In the genomic region with DNA sequence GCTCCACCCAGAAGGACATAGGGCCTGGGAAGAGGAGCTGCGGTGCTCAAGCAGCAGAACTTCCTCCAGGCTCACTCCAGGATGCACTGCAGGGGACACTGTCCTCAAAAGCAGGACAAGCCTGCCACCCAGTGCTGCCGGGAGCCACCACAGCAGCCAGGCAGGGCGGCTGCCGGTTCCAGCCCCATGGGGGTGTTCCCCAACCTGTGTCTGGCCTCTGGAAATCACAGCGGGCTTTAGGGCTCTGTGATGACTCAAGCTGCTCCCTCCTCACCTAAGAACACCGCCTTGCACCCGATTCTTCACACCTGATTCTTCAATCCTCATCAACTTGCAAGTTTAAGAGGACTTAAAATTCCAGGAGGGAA, we compare ENCODE assay signal across 8 cellular contexts.
A peak's percentile ranks its signal among the peaks of the same experiment; 100 is the strongest.
DNase-seq lines count a peak whose midpoint lies in the region; ATAC-seq and TF ChIP-seq lines count a peak whose summit lies in the region.

No MANE protein-coding gene starts in this region.

- no peak overlapping the region for H2AFZ ChIP-seq in neural cell (ENCODE audit: low read depth, low read length)

- no peak overlapping the region for H3K27ac ChIP-seq in neural cell (ENCODE audit: low read length)

- TF ChIP-seq RAD21 in neural cell (conservative IDR thresholded peaks at IDR 0.05), result peak; percentile 25

- TF ChIP-seq CTCF in LNCaP clone FGC (IDR thresholded peaks at IDR 0.05; ENCODE audit: control insufficient read depth, extremely low read depth, insufficient read depth) (peak; percentile 68), neural cell (IDR thresholded peaks at IDR 0.05; ENCODE audit: poor library complexity, severe bottlenecking) (no peak)

- H3K27me3 ChIP-seq in neural cell (ENCODE audit: insufficient read depth, low read depth, low read length), result peaks cover 4% of the 10 kb centered on the region

- no peaks in the 10 kb centered on the region for H3K9me2 ChIP-seq in neural cell (ENCODE audit: insufficient read depth, low read length)

- no peaks in the 10 kb centered on the region for H3K9me3 ChIP-seq in neural cell (ENCODE audit: low read length)

- H3K79me2 ChIP-seq in neural cell (replicated peaks; ENCODE audit: insufficient read depth, low read length), result no peaks in the 10 kb centered on the region

- H3K36me3 ChIP-seq in neural cell (ENCODE audit: insufficient read depth, low read length), result no peaks in the 10 kb centered on the region

- no peak overlapping the region for H3K4me2 ChIP-seq in neural cell (ENCODE audit: low read length)

- no peaks in the 10 kb centered on the region for H4K20me1 ChIP-seq in neural cell (ENCODE audit: insufficient read depth)

- ATAC-seq in HG03378 (IDR thresholded peaks at IDR 0.05; ENCODE audit: unreplicated experiment), result no peak

- H3K4me3 ChIP-seq in LNCaP clone FGC (ENCODE audit: low read depth, low read length), result no peak overlapping the region
- H3K4me3 ChIP-seq in neural cell (ENCODE audit: low read length), result no peak overlapping the region

- TF ChIP-seq EP300 in neural cell (conservative IDR thresholded peaks at IDR 0.05; ENCODE audit: poor library complexity, severe bottlenecking), result no peak

- H3K9ac ChIP-seq in neural cell (ENCODE audit: low read length), result no peak overlapping the region

- no peaks in the 10 kb centered on the region for H3F3A ChIP-seq in neural cell (ENCODE audit: insufficient read depth, low read length, poor library complexity, severe bottlenecking)

- DNase-seq in SHP77 (lab: John Stamatoyannopoulos, UW) (peak; percentile 43 to 44), SHP77 treated with DMSO at 0.1 percent for 48 hours (lab: John Stamatoyannopoulos, UW) (no peak), LNCaP clone FGC (ENCODE audit: low read depth) (no peak), cerebellar nuclear complex (lab: John Stamatoyannopoulos, UW) (no peak), NCI-H1694 (lab: John Stamatoyannopoulos, UW) (no peak)
- peak; percentile 12 to 19 for DNase-seq in activated CD4-positive, alpha-beta T cell treated with anti-CD3 and anti-CD28 coated beads, Interleukin-2, amount 50 U/mL, for 48 hours

TF ChIP-seq in neural cell, 6 proteins besides CTCF, POLR2A, EP300 and RAD21:
- TF ChIP-seq POLR2AphosphoS5 (IDR thresholded peaks at IDR 0.05), result no peak

Comparison
In these comparisons a context has a peak if more than half of its experiments do, and no peak if none do; other contexts are left out.
1. DNase-seq: peak in SHP77 (2 of 2) and activated CD4-positive, alpha-beta T cell treated with anti-CD3 and anti-CD28 coated beads, Interleukin-2, amount 50 U/mL, for 48 hours (2 of 2); none in SHP77 treated with DMSO at 0.1 percent for 48 hours (single experiment), LNCaP clone FGC (single experiment), cerebellar nuclear complex (0 of 2) and NCI-H1694 (single experiment).